25 cellular contexts compared by ENCODE assay signal in genomic region chr4:38769441-38770210, GRCh38. TPM values are rescaled to one million over a fixed set of nuclear protein-coding genes. Genes with fewer than 3 reads are reported as not detected.
DNase-seq lines count a peak whose midpoint lies in the region; ATAC-seq and TF ChIP-seq lines count a peak whose summit lies in the region.
"Had no signal": no experiment of that assay in that cellular context is flagged by ENCODE, and none has a peak within 500 bp of the region (broad histone marks: within the 10 kb centered on the region; RNA-seq: fewer than 3 reads in every experiment).

No MANE protein-coding gene starts in this region.

- TF ChIP-seq POLR2A in heart left ventricle (IDR thresholded peaks at IDR 0.05): no peak

- intact Hi-C loops in Right ventricle myocardium inferior (cut with DNase I): no loop called here
- intact Hi-C loops in heart left ventricle (cut with DNase I): loop anchor here in 1 of 10 donors (10.0 kb wide), 2 partner anchors 75 to 365 kb away; no protein-coding TSS in a partner anchor
- intact Hi-C loops in activated B cell treated with CpG ODN at 0.5 μM for 24 hours (cut with micrococcal nuclease): loop anchor here (1.0 to 10.0 kb wide), 2 partner anchors 10 to 865 kb away; partner anchors contain the start of gene SMIM14
- intact Hi-C loops in aorta (cut with DNase I): no loop called here

- peaks cover 0 to 4% (median 0%) of the 10 kb centered on the region in 12 donors for H3K9me3 ChIP-seq in heart left ventricle
- H3K9me3 ChIP-seq in mesodermal cell (ENCODE audit: control insufficient read depth, low read length): no peaks in the 10 kb centered on the region
- no peaks in the 10 kb centered on the region for H3K9me3 ChIP-seq in aorta (ENCODE audit: control insufficient read depth, low read length)
- H3K9me3 ChIP-seq: breast epithelium, esophagus squamous epithelium, MG63, SJSA1, upper lobe of left lung had no signal

- H3K27ac Mint-ChIP-seq in activated B cell treated with CpG ODN at 0.5 μM for 24 hours (peak overlapping the region; percentile 79), type B pancreatic cell (peak overlapping the region; percentile 70)
- H3K27ac Mint-ChIP-seq: activated naive CD4-positive, alpha-beta T cell treated with anti-CD3 and anti-CD28 coated beads, Interleukin-2, amount 10 ng/mL, durations not matched to agents 7 days and 5 days; CD4-positive, CD25-positive, alpha-beta regulatory T cell; H9 had no signal

- ATAC-seq in Right ventricle myocardium inferior: peak; percentile 41
- ATAC-seq in heart left ventricle: no peak
- peak; percentile 40 for ATAC-seq in activated B cell treated with CpG ODN at 0.5 μM for 24 hours (ENCODE audit: low read depth)
- ATAC-seq in aorta (ENCODE audit: low FRiP score): no peak

- POLR2A ChIA-PET in activated B cell treated with CpG ODN at 0.5 μM for 24 hours (lab: Charles Lee): interaction anchor here (1.6 to 7.8 kb wide), 4 partner anchors 7 to 86 kb away, joined by 5 to 81 read pairs (median 12); partner anchors contain the start of gene TLR10

- no peak for TF ChIP-seq CTCF in heart left ventricle (IDR thresholded peaks at IDR 0.05)
- no peak for TF ChIP-seq CTCF in activated B cell treated with CpG ODN at 0.5 μM for 24 hours (IDR thresholded peaks at IDR 0.05)
- TF ChIP-seq CTCF in type B pancreatic cell (conservative IDR thresholded peaks at IDR 0.05): no peak

- CTCF ChIA-PET in activated B cell treated with CpG ODN at 0.5 μM for 24 hours (lab: Charles Lee): interaction anchor here (1.0 to 3.7 kb wide), 4 partner anchors 10 to 91 kb away, joined by 3 to 25 read pairs (median 6); partner anchors contain the start of gene TLR10

- DNase-seq in Right ventricle myocardium inferior (ENCODE audit: missing footprints) (no peak), heart left ventricle (no peak), activated B cell treated with CpG ODN at 0.5 μM for 24 hours (no peak), type B pancreatic cell (ENCODE audit: extremely low spot score, unreplicated experiment) (no peak), NCI-H446 (lab: John Stamatoyannopoulos, UW) (no peak), aorta (no peak)
- no peak for DNase-seq in activated naive CD4-positive, alpha-beta T cell treated with anti-CD3 and anti-CD28 coated beads, Interleukin-2, amount 50 U/mL, for 16 hours
- DNase-seq: activated naive CD4-positive, alpha-beta T cell treated with anti-CD3 and anti-CD28 coated beads, Interleukin-2, amount 10 ng/mL, durations not matched to agents 7 days and 5 days; activated T-cell treated with anti-CD3 and anti-CD28 coated beads, Interleukin-2, amount 50 U/mL, for 1 hour; CD4-positive, CD25-positive, alpha-beta regulatory T cell; DND-41; esophagus squamous epithelium; H9; kidney glomerular epithelial cell; MG63; NCI-H187 treated with DMSO at 0.1 percent for 48 hours; NCI-H510A; OCI-M1 had no signal

- no peak overlapping the region for H3K4me3 ChIP-seq in heart left ventricle
- no peak overlapping the region for H3K4me3 ChIP-seq in mesodermal cell (ENCODE audit: extremely low read depth, insufficient read depth, low read length, poor library complexity, severe bottlenecking)
- no peak overlapping the region for H3K4me3 ChIP-seq in aorta (ENCODE audit: low read length in 2 of 2)
- H3K4me3 ChIP-seq: breast epithelium, esophagus squamous epithelium, hepatocyte, MG63, SJSA1, smooth muscle cell, upper lobe of left lung had no signal

- H3K36me3 Mint-ChIP-seq in activated B cell treated with CpG ODN at 0.5 μM for 24 hours (ENCODE audit: low read depth): peaks cover 43% of the 10 kb centered on the region
- H3K36me3 Mint-ChIP-seq in type B pancreatic cell: no peaks in the 10 kb centered on the region

- H3K9me3 Mint-ChIP-seq in activated B cell treated with CpG ODN at 0.5 μM for 24 hours: peaks cover 14% of the 10 kb centered on the region
- peaks cover 7% of the 10 kb centered on the region for H3K9me3 Mint-ChIP-seq in type B pancreatic cell

- no peaks in the 10 kb centered on the region for H3K27me3 Mint-ChIP-seq in activated B cell treated with CpG ODN at 0.5 μM for 24 hours
- peaks cover 6% of the 10 kb centered on the region for H3K27me3 Mint-ChIP-seq in type B pancreatic cell

- H3K27me3 ChIP-seq in heart left ventricle: no peaks in the 10 kb centered on the region
- no peaks in the 10 kb centered on the region for H3K27me3 ChIP-seq in aorta (ENCODE audit: control insufficient read depth in 1 of 2, insufficient read depth in 2 of 2, low read length in 1 of 2)
- H3K27me3 ChIP-seq: breast epithelium, esophagus squamous epithelium, hepatocyte, MG63, SJSA1, upper lobe of left lung had no signal

- H3K27ac ChIP-seq in heart left ventricle: peak overlapping the region in 2 of 12 donors; percentile 30 to 72
- H3K27ac ChIP-seq in mesodermal cell (ENCODE audit: low read depth, low read length, severe bottlenecking): peak overlapping the region; percentile 47
- H3K27ac ChIP-seq in aorta (ENCODE audit: low read depth in 1 of 2, low read length in 2 of 2): no peak overlapping the region
- H3K27ac ChIP-seq: breast epithelium, hepatocyte, SJSA1, upper lobe of left lung had no signal

- H3K36me3 ChIP-seq in heart left ventricle: no peaks in the 10 kb centered on the region
- H3K36me3 ChIP-seq in mesodermal cell (ENCODE audit: control insufficient read depth, insufficient read depth, low read length): no peaks in the 10 kb centered on the region
- H3K36me3 ChIP-seq in aorta (ENCODE audit: control insufficient read depth in 1 of 2, insufficient read depth in 2 of 2, low read length in 1 of 2): no peaks in the 10 kb centered on the region
- H3K36me3 ChIP-seq: breast epithelium, esophagus squamous epithelium, MG63, SJSA1, upper lobe of left lung had no signal

- peaks cover 80% of the 10 kb centered on the region for H3K4me1 Mint-ChIP-seq in activated B cell treated with CpG ODN at 0.5 μM for 24 hours
- H3K4me1 Mint-ChIP-seq in type B pancreatic cell (ENCODE audit: unreplicated experiment): peaks cover 13% of the 10 kb centered on the region
- H3K4me1 Mint-ChIP-seq: activated naive CD4-positive, alpha-beta T cell treated with anti-CD3 and anti-CD28 coated beads, Interleukin-2, amount 10 ng/mL, durations not matched to agents 7 days and 5 days; CD4-positive, CD25-positive, alpha-beta regulatory T cell; H9 had no signal

- H3K4me1 ChIP-seq in heart left ventricle (peaks cover 0 to 21% (median 0%) of the 10 kb centered on the region in 12 donors), mesodermal cell (ENCODE audit: control insufficient read depth, insufficient read depth, low read length, poor library complexity, severe bottlenecking) (no peaks in the 10 kb centered on the region), aorta (ENCODE audit: control insufficient read depth in 1 of 2, insufficient read depth in 2 of 2, low read length in 2 of 2) (no peaks in the 10 kb centered on the region)
- H3K4me1 ChIP-seq: breast epithelium, SJSA1, upper lobe of left lung had no signal

- 70 to 85% (median 74%) methylated on average over 4 of the region's 4 CpGs for WGBS in heart left ventricle, 4 donors
- WGBS in mesodermal cell (ENCODE audit: insufficient coverage in 2 of 2), 2 experiments: 100% methylated on average over 1 of the region's 4 CpGs; no CpG with 5 or more reads in 1 of the 2 experiments
- WGBS in aorta, 2 donors: 70 to 74% methylated on average over 4 of the region's 4 CpGs

- H3K4me3 Mint-ChIP-seq in activated B cell treated with CpG ODN at 0.5 μM for 24 hours: no peak overlapping the region
- no peak overlapping the region for H3K4me3 Mint-ChIP-seq in type B pancreatic cell
- H3K4me3 Mint-ChIP-seq: activated naive CD4-positive, alpha-beta T cell treated with anti-CD3 and anti-CD28 coated beads, Interleukin-2, amount 10 ng/mL, durations not matched to agents 7 days and 5 days; CD4-positive, CD25-positive, alpha-beta regulatory T cell; H9 had no signal

RNA-seq across cellular contexts. Expression of gene TLR10, which starts 13.2 kb away (rescaled TPM):
- total RNA-seq in Right ventricle myocardium inferior: not detected
- total RNA-seq in heart left ventricle: under 1 TPM in 2 of 9 donors, not detected in 7; 0.18 to 0.24 TPM
- polyA plus RNA-seq in heart left ventricle: not detected
- 92.0 and 107 TPM in 2 replicates for total RNA-seq in activated B cell treated with CpG ODN at 0.5 μM for 24 hours
- polyA plus RNA-seq in mesodermal cell (2013, experiment 1 of 2): not detected
- polyA plus RNA-seq in mesodermal cell (2013, experiment 2 of 2): not detected
- total RNA-seq in type B pancreatic cell (ENCODE audit: low replicate concordance): 0.22 and 0.81 TPM in 2 replicates
- total RNA-seq in aorta: 1 to 10 TPM in 1 of 2 donors, under 1 TPM in 1; 0.32 to 1.1 TPM
- not detected for polyA plus RNA-seq in aorta
- total RNA-seq: A172, H9, hepatocyte, SJSA1, smooth muscle cell had no signal
- polyA plus RNA-seq: hepatocyte, smooth muscle cell had no signal

RNA-seq across cellular contexts. Expression of gene TLR1, which starts 35.0 kb away (rescaled TPM):
- 4.3 TPM for total RNA-seq in Right ventricle myocardium inferior
- total RNA-seq in heart left ventricle: 10 to 100 TPM in 2 of 9 donors, 1 to 10 TPM in 7; 2.3 to 31.8 (median 3.1) TPM
- under 1 TPM; 0.34 to 0.78 TPM for polyA plus RNA-seq in heart left ventricle
- 39.6 and 43.0 TPM in 2 replicates for total RNA-seq in activated B cell treated with CpG ODN at 0.5 μM for 24 hours
- 0.59 TPM for polyA plus RNA-seq in mesodermal cell (2013, experiment 1 of 2)
- polyA plus RNA-seq in mesodermal cell (2013, experiment 2 of 2): 0.86 TPM
- total RNA-seq in type B pancreatic cell (ENCODE audit: low replicate concordance): 0.36 and 0.55 TPM in 2 replicates
- total RNA-seq in aorta: 10 to 100 TPM; 18.1 to 29.7 TPM
- polyA plus RNA-seq in aorta: 1 to 10 TPM; 1.1 to 4.5 TPM
- total RNA-seq: H9 had no signal

Comparison
In these comparisons a context has a peak if more than half of its experiments do, and no peak if none do; other contexts are left out.
1. ATAC-seq: peak in Right ventricle myocardium inferior (single experiment) and activated B cell treated with CpG ODN at 0.5 μM for 24 hours (single experiment); none in heart left ventricle (0 of 4) and aorta (single experiment).
2. RNA of gene TLR10, which starts 13.2 kb away (total RNA-seq): 92.0 to 107 TPM in activated B cell treated with CpG ODN at 0.5 μM for 24 hours; 0.32 to 1.1 TPM in aorta, 0.22 to 0.81 TPM in type B pancreatic cell, 0.18 to 0.24 TPM in heart left ventricle and not detected in Right ventricle myocardium inferior (single experiment); every median in the first group is over 10 times any median in the second.